In the genomic region with DNA sequence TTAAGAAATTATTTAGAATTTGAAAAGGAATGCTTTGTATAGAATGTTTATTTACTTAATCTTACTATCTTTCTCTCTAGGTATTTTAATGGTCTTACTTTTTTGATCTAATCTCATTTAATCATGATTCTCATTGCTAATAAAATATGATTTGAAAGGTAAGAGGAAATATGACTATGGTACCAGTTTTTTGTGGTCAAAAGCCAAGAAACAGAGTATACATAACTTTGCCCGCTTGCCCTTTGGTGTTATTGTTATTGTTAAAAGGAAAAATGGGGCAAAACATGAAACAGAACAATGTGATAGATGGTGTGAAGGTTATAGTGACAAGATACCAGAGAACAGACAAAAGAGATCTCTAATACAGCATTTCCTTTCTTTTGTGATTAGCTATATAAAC, we compare ENCODE assay signal across 8 cellular contexts.
"Had no signal": no experiment of that assay in that cellular context is flagged by ENCODE, and none has a peak within 500 bp of the region (broad histone marks: within the 10 kb centered on the region; RNA-seq: fewer than 3 reads in every experiment).

No MANE protein-coding gene starts in this region.

- H3K27ac ChIP-seq: GM23248, HL-60 had no signal

- H3K27ac Mint-ChIP-seq: IgD-negative memory B cell had no signal

- ATAC-seq: HepG2 had no signal

- H3K4me3 ChIP-seq: GM23248, HAP-1 had no signal

- H2AFZ ChIP-seq: GM23248 had no signal

- H3K4me1 Mint-ChIP-seq: IgD-negative memory B cell had no signal

- H3K4me3 Mint-ChIP-seq: IgD-negative memory B cell had no signal

- FAIRE-seq: HepG2 had no signal

- H3K27me3 Mint-ChIP-seq: IgD-negative memory B cell had no signal

- H3K36me3 ChIP-seq: HAP-1 had no signal

- H3K4me1 ChIP-seq: HAP-1 had no signal

- H3K9me3 Mint-ChIP-seq: IgD-negative memory B cell had no signal

- H3K9ac ChIP-seq: GM23248 had no signal

- H3K36me3 Mint-ChIP-seq: IgD-negative memory B cell had no signal

- DNase-seq: GM23248, GOT3, H7, KG1 had no signal

- H3K9me3 ChIP-seq: HAP-1 had no signal
